ENCODE assay signal across 8 cellular contexts in genomic region chr2:239143858-239144712, GRCh38.
DNase-seq lines count a peak whose midpoint lies in the region; ATAC-seq and TF ChIP-seq lines count a peak whose summit lies in the region.

No MANE protein-coding gene starts in this region.

- 72% methylated on average over 22 of the region's 29 CpGs for WGBS in mammary epithelial cell (ENCODE audit: low coverage, missing lambda C conversion rate)

- ATAC-seq in left colon (peak; percentile 54), GM21786 (IDR thresholded peaks at IDR 0.05; ENCODE audit: unreplicated experiment) (no peak), HG02885 (IDR thresholded peaks at IDR 0.05; ENCODE audit: poor library complexity, unreplicated experiment) (no peak)
- peak; percentile 49 for ATAC-seq in stimulated activated naive CD8-positive, alpha-beta T cell treated with anti-CD3 and anti-CD28 coated beads, Interleukin-15, amount 100 ng/mL, for 72 hours

- TF ChIP-seq CTCF in GM10248 (IDR thresholded peaks at IDR 0.05; ENCODE audit: control extremely low read depth, extremely low read depth, low read depth, missing control alignments) (peak; percentile 44), OCI-LY3 (IDR thresholded peaks at IDR 0.05; ENCODE audit: low read depth, low read length) (peak; percentile 51), mammary epithelial cell (conservative IDR thresholded peaks at IDR 0.05 in 1 of 2, IDR thresholded peaks at IDR 0.05 in 1 of 2; ENCODE audit: extremely low read depth in 1 of 2, insufficient read depth in 1 of 2, low read depth in 1 of 2, low read length in 2 of 2) (peak; percentile 50 to 65)

- CTCF ChIA-PET in GM10248 (lab: Yijun Ruan, JAX), result interaction anchor here (0.6 to 2.9 kb wide), 7 partner anchors 8 to 106 kb away, joined by 3 to 12 read pairs (median 4); no protein-coding TSS in a partner anchor
- CTCF ChIA-PET in mammary epithelial cell (lab: Charles Lee; ENCODE audit: low non-redundant PET), result interaction anchor here (0.6 kb wide), 1 partner anchor 767 kb away, joined by 3 read pairs; no protein-coding TSS in a partner anchor

- intact Hi-C loops in mammary epithelial cell (cut with micrococcal nuclease), result no loop called here
- intact Hi-C loops in left colon (cut with DNase I, micrococcal nuclease), result loop anchor here in 1 of 2 donors (10.0 kb wide), 1 partner anchor 251 kb away; no protein-coding TSS in a partner anchor

- H2AFZ ChIP-seq in OCI-LY3 (ENCODE audit: low read depth, low read length) (no peak overlapping the region), mammary epithelial cell (ENCODE audit: low read depth, low read length) (no peak overlapping the region)

- H4K20me1 ChIP-seq in OCI-LY3 (ENCODE audit: insufficient read depth, low read length) (no peaks in the 10 kb centered on the region), mammary epithelial cell (ENCODE audit: insufficient read depth, low read length) (no peaks in the 10 kb centered on the region)

- no TSS peak for BruUV-seq in mammary epithelial cell (replicated peaks; lab: Mats Ljungman, UMichigan)

- H3K9me3 Mint-ChIP-seq in stimulated activated naive CD8-positive, alpha-beta T cell treated with anti-CD3 and anti-CD28 coated beads, Interleukin-15, amount 100 ng/mL, for 72 hours, result no peaks in the 10 kb centered on the region

- H3K4me3 ChIP-seq in OCI-LY3 (ENCODE audit: low read length) (no peak overlapping the region), mammary epithelial cell (replicated peaks in 1 of 3; ENCODE audit: insufficient read depth in 1 of 3, low read depth in 2 of 3, low read length in 3 of 3) (no peak overlapping the region)

- no peaks in the 10 kb centered on the region for H3K36me3 ChIP-seq in OCI-LY3 (replicated peaks; ENCODE audit: low read depth, low read length)
- no peaks in the 10 kb centered on the region for H3K36me3 ChIP-seq in mammary epithelial cell (ENCODE audit: insufficient read depth, low read length)

- in situ Hi-C loops in mammary epithelial cell (cut with MboI; ENCODE audit: low sequenced_read_pairs in 2 of 2), result no loop called here

- H3K79me2 ChIP-seq in OCI-LY3 (ENCODE audit: low read length), result no peaks in the 10 kb centered on the region
- H3K79me2 ChIP-seq in mammary epithelial cell (ENCODE audit: insufficient read depth, low read length), result no peaks in the 10 kb centered on the region

- DNase-seq in AG08395 (ENCODE audit: low spot score) (peak; percentile 68), GM10248 (ENCODE audit: extremely low spot score) (peak; percentile 68), mammary epithelial cell (no peak), left colon (no peak)
- DNase-seq in stimulated activated naive CD8-positive, alpha-beta T cell treated with anti-CD3 and anti-CD28 coated beads, Interleukin-15, amount 100 ng/mL, for 72 hours, result peak; percentile 21 to 28

- H3K4me3 Mint-ChIP-seq in stimulated activated naive CD8-positive, alpha-beta T cell treated with anti-CD3 and anti-CD28 coated beads, Interleukin-15, amount 100 ng/mL, for 72 hours, result no peak overlapping the region

- H3K9me3 ChIP-seq in OCI-LY3 (ENCODE audit: insufficient read depth, low read length) (no peaks in the 10 kb centered on the region), mammary epithelial cell (replicated peaks; ENCODE audit: insufficient read depth, low read length) (no peaks in the 10 kb centered on the region)

- no peak overlapping the region for H3K27ac ChIP-seq in OCI-LY3 (ENCODE audit: low read length)
- H3K27ac ChIP-seq in mammary epithelial cell (ENCODE audit: insufficient read depth, low read depth, low read length), result no peak overlapping the region

- no peak overlapping the region for H3K27ac Mint-ChIP-seq in stimulated activated naive CD8-positive, alpha-beta T cell treated with anti-CD3 and anti-CD28 coated beads, Interleukin-15, amount 100 ng/mL, for 72 hours

- H3K9ac ChIP-seq in OCI-LY3 (ENCODE audit: low read length) (no peak overlapping the region), mammary epithelial cell (ENCODE audit: insufficient read depth, low read length) (no peak overlapping the region)

- H3K4me1 ChIP-seq in OCI-LY3 (ENCODE audit: low read length) (no peaks in the 10 kb centered on the region), mammary epithelial cell (ENCODE audit: insufficient read depth, low read length) (no peaks in the 10 kb centered on the region)

- dilution Hi-C loops in mammary epithelial cell (cut with HindIII; ENCODE audit: low sequenced_read_pairs), result no loop called here

- H3K27me3 ChIP-seq in OCI-LY3 (ENCODE audit: low read depth, low read length) (no peaks in the 10 kb centered on the region), mammary epithelial cell (ENCODE audit: insufficient read depth, low read length) (no peaks in the 10 kb centered on the region)

- H3K27me3 Mint-ChIP-seq in stimulated activated naive CD8-positive, alpha-beta T cell treated with anti-CD3 and anti-CD28 coated beads, Interleukin-15, amount 100 ng/mL, for 72 hours, result no peaks in the 10 kb centered on the region

- no peak overlapping the region for H3K4me2 ChIP-seq in OCI-LY3 (ENCODE audit: low read length)
- H3K4me2 ChIP-seq in mammary epithelial cell (ENCODE audit: insufficient read depth, low read depth, low read length), result no peak overlapping the region

- H3K4me1 Mint-ChIP-seq in stimulated activated naive CD8-positive, alpha-beta T cell treated with anti-CD3 and anti-CD28 coated beads, Interleukin-15, amount 100 ng/mL, for 72 hours, result peaks cover 18% of the 10 kb centered on the region

- POLR2A ChIA-PET in GM10248 (lab: Yijun Ruan, JAX), result no interaction called here

Comparison
In these comparisons a context has a peak if more than half of its experiments do, and no peak if none do; other contexts are left out.
1. DNase-seq: peak in AG08395 (single experiment), GM10248 (single experiment) and stimulated activated naive CD8-positive, alpha-beta T cell treated with anti-CD3 and anti-CD28 coated beads, Interleukin-15, amount 100 ng/mL, for 72 hours (2 of 2); none in mammary epithelial cell (single experiment) and left colon (0 of 2).
2. ATAC-seq: peak in left colon (single experiment) and stimulated activated naive CD8-positive, alpha-beta T cell treated with anti-CD3 and anti-CD28 coated beads, Interleukin-15, amount 100 ng/mL, for 72 hours (single experiment); none in GM21786 (single experiment) and HG02885 (single experiment).
3. Peak in every context shown above with its lines, with median percentiles within 50 percentile points of each other: CTCF ChIP-seq.